In the genomic region with DNA sequence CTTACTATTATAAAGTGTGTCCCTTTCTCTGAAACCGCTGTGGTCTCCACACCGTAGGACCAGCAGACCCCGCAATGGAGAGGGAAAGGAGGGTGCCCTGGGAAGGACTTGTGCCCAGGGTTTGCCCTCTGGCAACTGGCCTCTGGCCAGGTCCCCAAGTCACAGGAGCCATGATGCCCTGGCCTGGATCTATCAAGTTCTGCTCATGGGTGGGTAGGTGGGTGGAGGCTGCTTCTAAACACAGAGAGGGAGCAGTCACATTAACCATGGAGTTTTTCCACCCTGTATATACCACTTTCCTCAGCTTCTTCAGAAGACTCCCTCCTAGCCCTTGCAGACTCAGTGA, we compare ENCODE assay signal across 10 cellular contexts. TPM values are rescaled to one million over a fixed set of nuclear protein-coding genes. Genes with fewer than 3 reads are reported as not detected.
DNase-seq lines count a peak whose midpoint lies in the region; ATAC-seq and TF ChIP-seq lines count a peak whose summit lies in the region.
"Had no signal": no experiment of that assay in that cellular context is flagged by ENCODE, and none has a peak within 500 bp of the region (broad histone marks: within the 10 kb centered on the region; RNA-seq: fewer than 3 reads in every experiment).

No MANE protein-coding gene starts in this region.

- peaks cover 48% of the 10 kb centered on the region for H3K27me3 ChIP-seq in DND-41 (ENCODE audit: insufficient read depth, low read length, poor library complexity)

- H3K4me3 Mint-ChIP-seq in IgD-negative memory B cell (peak overlapping the region in 3 of 4 donors; percentile 79 to 86 (median 86)), osteocyte (ENCODE audit: unreplicated experiment) (peak overlapping the region; percentile 67)
- peak overlapping the region; percentile 81 for H3K4me3 Mint-ChIP-seq in central memory CD8-positive, alpha-beta T cell

- H3K36me3 Mint-ChIP-seq in IgD-negative memory B cell, result no peaks in the 10 kb centered on the region
- peaks cover 5% of the 10 kb centered on the region for H3K36me3 Mint-ChIP-seq in central memory CD8-positive, alpha-beta T cell (ENCODE audit: insufficient read depth)
- no peaks in the 10 kb centered on the region for H3K36me3 Mint-ChIP-seq in osteocyte (ENCODE audit: unreplicated experiment)

- H3K27me3 Mint-ChIP-seq in IgD-negative memory B cell, result peaks cover 12% of the 10 kb centered on the region
- H3K27me3 Mint-ChIP-seq in central memory CD8-positive, alpha-beta T cell, result peaks cover 24% of the 10 kb centered on the region
- H3K27me3 Mint-ChIP-seq in osteocyte (ENCODE audit: unreplicated experiment), result peaks cover 37% of the 10 kb centered on the region

- H3K27ac Mint-ChIP-seq in IgD-negative memory B cell, result peak overlapping the region in 1 of 3 donors; percentile 69
- H3K27ac Mint-ChIP-seq in central memory CD8-positive, alpha-beta T cell (ENCODE audit: low read depth), result no peak overlapping the region
- H3K27ac Mint-ChIP-seq in osteocyte (ENCODE audit: unreplicated experiment), result no peak overlapping the region

- peaks cover 2 to 11% (median 7%) of the 10 kb centered on the region in 3 donors for H3K4me1 Mint-ChIP-seq in IgD-negative memory B cell
- peaks cover 19% of the 10 kb centered on the region for H3K4me1 Mint-ChIP-seq in central memory CD8-positive, alpha-beta T cell
- H3K4me1 Mint-ChIP-seq in osteocyte (ENCODE audit: unreplicated experiment), result peaks cover 7% of the 10 kb centered on the region

- peak overlapping the region; percentile 50; the same call in 1 of the 2 replicates for H3K9ac ChIP-seq in DND-41 (ENCODE audit: low read depth, low read length)

- DNase-seq in DND-41 (no peak), osteocyte (ENCODE audit: extremely low spot score, unreplicated experiment) (no peak), inferior parietal cortex (ENCODE audit: extremely low spot score) (no peak), SKM-1 (lab: John Stamatoyannopoulos, UW; ENCODE audit: unreplicated experiment) (no peak), NCI-H1092 (lab: John Stamatoyannopoulos, UW) (no peak)
- no peak for DNase-seq in central memory CD8-positive, alpha-beta T cell (ENCODE audit: low spot score in 2 of 2)

- H3K79me2 ChIP-seq in DND-41 (ENCODE audit: insufficient read depth, low read length), result no peaks in the 10 kb centered on the region

- H3K36me3 ChIP-seq in DND-41 (ENCODE audit: insufficient read depth, low read length), result no peaks in the 10 kb centered on the region

- no peak overlapping the region for H2AFZ ChIP-seq in DND-41 (ENCODE audit: low read depth, low read length)

- H3K4me3 ChIP-seq in DND-41 (ENCODE audit: low read depth in 1 of 2, low read length in 2 of 2), result peak overlapping the region in 1 of 2 experiments; percentile 56; a peak in 2 of 4 replicates

- ATAC-seq in DND-41 (ENCODE audit: insufficient read depth, low read depth), result no peak
- ATAC-seq in central memory CD8-positive, alpha-beta T cell (replicated peaks; ENCODE audit: extremely low read depth, poor library complexity, severe bottlenecking), result no peak
- ATAC-seq in HG03196 (IDR thresholded peaks at IDR 0.05; ENCODE audit: unreplicated experiment), result no peak

- H3K4me1 ChIP-seq in DND-41 (ENCODE audit: insufficient read depth, low read length), result peaks cover 19% of the 10 kb centered on the region

- peaks cover 11% of the 10 kb centered on the region; the same call in 1 of the 2 replicates for H4K20me1 ChIP-seq in DND-41 (ENCODE audit: insufficient read depth, low read length)

- no peak overlapping the region for H3K27ac ChIP-seq in DND-41 (ENCODE audit: low read length)

- H3K9me3 Mint-ChIP-seq in IgD-negative memory B cell (no peaks in the 10 kb centered on the region), osteocyte (ENCODE audit: unreplicated experiment) (no peaks in the 10 kb centered on the region)
- H3K9me3 Mint-ChIP-seq in central memory CD8-positive, alpha-beta T cell, result no peaks in the 10 kb centered on the region

- H3K9me3 ChIP-seq in DND-41 (ENCODE audit: insufficient read depth, low read length, severe bottlenecking), result no peaks in the 10 kb centered on the region

- peak overlapping the region; percentile 94 for H3K4me2 ChIP-seq in DND-41 (ENCODE audit: insufficient read depth, low read length)

- TF ChIP-seq CTCF in DND-41 (IDR thresholded peaks at IDR 0.05; ENCODE audit: borderline replicate concordance, extremely low read depth, low read length, poor library complexity, severe bottlenecking) (no peak), osteocyte (IDR thresholded peaks at IDR 0.05) (no peak)

RNA-seq across cellular contexts. Expression of a gene that starts 9.4 kb away (rescaled TPM):
- not detected for polyA plus RNA-seq in IgD-negative memory B cell
- not detected in 2 replicates for total RNA-seq in osteocyte
- total RNA-seq: HT1080, pulmonary artery endothelial cell had no signal

RNA-seq across cellular contexts. Expression of a gene that starts 9.7 kb away (rescaled TPM):
- polyA plus RNA-seq in IgD-negative memory B cell, result not detected
- total RNA-seq in osteocyte, result 4.5 and 6.0 TPM in 2 replicates
- total RNA-seq: HT1080, pulmonary artery endothelial cell had no signal

RNA-seq across cellular contexts. Expression of a gene that starts 19.9 kb away (rescaled TPM):
- polyA plus RNA-seq in IgD-negative memory B cell, result 35.7 TPM
- 55.5 and 68.9 TPM in 2 replicates for total RNA-seq in osteocyte

RNA-seq across cellular contexts. Expression of a gene that starts 48.1 kb away (rescaled TPM):
- not detected for polyA plus RNA-seq in IgD-negative memory B cell
- total RNA-seq in osteocyte, result 0.94 and 1.3 TPM in 2 replicates

RNA-seq across cellular contexts. Expression of a gene that starts 51.2 kb away (rescaled TPM):
- polyA plus RNA-seq in IgD-negative memory B cell, result not detected
- total RNA-seq in osteocyte, result 1.9 and 2.4 TPM in 2 replicates
- total RNA-seq: HT1080, pulmonary artery endothelial cell had no signal
